In genomic region chr16:19232988-19233387, GRCh38 we compare ENCODE assay signal across 16 cellular contexts. TPM values are rescaled to one million over a fixed set of nuclear protein-coding genes. Genes with fewer than 3 reads are reported as not detected.
DNase-seq lines count a peak whose midpoint lies in the region; ATAC-seq, FAIRE-seq and TF ChIP-seq lines count a peak whose summit lies in the region.
"Had no signal": no experiment of that assay in that cellular context is flagged by ENCODE, and none has a peak within 500 bp of the region (broad histone marks: within the 10 kb centered on the region; RNA-seq: fewer than 3 reads in every experiment).

No MANE protein-coding gene starts in this region.

- no peak for TF ChIP-seq CTCF in D721Med (IDR thresholded peaks at IDR 0.05; ENCODE audit: insufficient read depth, missing control alignments)

- DNase-seq in NCI-H1694 (lab: John Stamatoyannopoulos, UW) (peak; percentile 13), NCI-H1694 treated with DMSO at 0.1 percent for 48 hours (lab: John Stamatoyannopoulos, UW) (no peak), NCI-H1105 treated with DMSO at 0.1 percent for 48 hours (lab: John Stamatoyannopoulos, UW) (peak; percentile 50), SK-N-DZ (ENCODE audit: low spot score) (peak; percentile 83), HuH-7 (ENCODE audit: low spot score) (no peak), D721Med (ENCODE audit: insufficient read length, low spot score) (no peak)
- DNase-seq: CD4-positive, CD25-positive, alpha-beta regulatory T cell; DMS 273 treated with DMSO at 0.1 percent for 48 hours; DMS79 treated with DMSO at 0.1 percent for 48 hours; EL; GOT3 had no signal

- no peak for ATAC-seq in HG02642 (IDR thresholded peaks at IDR 0.05; ENCODE audit: poor library complexity, unreplicated experiment)
- no peak for ATAC-seq in activated CD4-positive, CD25-positive, alpha-beta regulatory T cell treated with anti-CD3 and anti-CD28 coated beads, Interleukin-2, amount 50 U/mL, for 24 hours
- ATAC-seq: K562 had no signal

- FAIRE-seq in D721Med (lab: Jason Lieb, UNC): no peak
- FAIRE-seq: G401.6, GM12891, K562 had no signal

RNA-seq across cellular contexts. Expression of gene CLEC19A, which starts 52.5 kb away (rescaled TPM):
- not detected in 2 replicates for polyA plus RNA-seq in SK-N-DZ (2014; cell fraction: cytosol; rRNA removed)
- polyA plus RNA-seq in SK-N-DZ (2014; cell fraction: nucleus; rRNA removed): 0.06 TPM in 1 of 2 replicates, not detected in the other
- polyA plus RNA-seq: CD4-positive, CD25-positive, alpha-beta regulatory T cell; K562 had no signal

Comparison
In these comparisons a context has a peak if more than half of its experiments do, and no peak if none do; other contexts are left out.
1. DNase-seq: peak in NCI-H1694 (single experiment), NCI-H1105 treated with DMSO at 0.1 percent for 48 hours (single experiment) and SK-N-DZ (single experiment); none in NCI-H1694 treated with DMSO at 0.1 percent for 48 hours (single experiment), HuH-7 (single experiment) and D721Med (single experiment).